14 cellular contexts compared by ENCODE assay signal in the genomic region with DNA sequence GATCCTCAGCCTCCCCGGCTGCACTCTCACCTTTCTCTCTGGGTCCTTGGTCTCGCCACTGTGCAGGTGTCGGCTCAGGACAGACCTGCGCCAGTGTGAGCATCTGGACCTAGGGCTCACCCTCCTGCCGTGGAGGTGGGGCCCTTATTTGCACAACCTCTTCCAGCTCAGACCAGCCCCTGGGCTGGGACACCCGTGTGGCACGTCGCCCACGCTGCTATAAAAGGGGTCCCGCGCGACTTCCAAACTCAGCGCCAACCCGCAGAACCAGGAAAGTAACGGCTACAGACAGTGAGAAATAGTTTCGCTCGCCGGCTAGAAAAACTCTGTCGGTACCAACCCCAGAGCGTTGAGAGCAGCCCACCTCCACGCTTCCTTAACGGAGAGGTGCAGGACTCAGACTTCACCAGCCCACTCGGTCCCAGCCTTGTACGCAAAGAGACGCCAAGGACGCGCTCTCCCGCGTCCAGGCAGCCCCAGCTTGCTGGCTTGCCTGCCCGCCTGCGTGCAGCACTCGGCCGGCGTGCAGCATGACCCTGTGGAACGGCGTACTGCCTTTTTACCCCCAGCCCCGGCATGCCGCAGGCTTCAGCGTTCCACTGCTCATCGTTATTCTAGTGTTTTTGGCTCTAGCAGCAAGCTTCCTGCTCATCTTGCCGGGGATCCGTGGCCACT. TPM values are rescaled to one million over a fixed set of nuclear protein-coding genes. Genes with fewer than 3 reads are reported as not detected.
DNase-seq lines count a peak whose midpoint lies in the region; ATAC-seq and TF ChIP-seq lines count a peak whose summit lies in the region.
"Had no signal": no experiment of that assay in that cellular context is flagged by ENCODE, and none has a peak within 500 bp of the region (broad histone marks: within the 10 kb centered on the region; RNA-seq: fewer than 3 reads in every experiment).

DUOX2 (minus strand) TSS at position 97 of the 675 bp plus-strand sequence. CDS start 761 bp downstream, outside the sequence.
DUOXA2 (plus strand) TSS at position 251 of the 675 bp plus-strand sequence; CDS start at position 531, 280 bp downstream.

- no peaks in the 10 kb centered on the region for H3F3A ChIP-seq in SK-N-SH (replicated peaks; ENCODE audit: insufficient read depth)
- no peaks in the 10 kb centered on the region for H3F3A ChIP-seq in OCI-LY1 (ENCODE audit: insufficient read depth, low read length)

- H3K9me3 ChIP-seq in SK-N-SH (no peaks in the 10 kb centered on the region), OCI-LY1 (ENCODE audit: low read length) (no peaks in the 10 kb centered on the region), esophagus squamous epithelium (no peaks in the 10 kb centered on the region)

- H3K9me2 ChIP-seq in SK-N-SH (no peaks in the 10 kb centered on the region), OCI-LY1 (ENCODE audit: low read depth, low read length) (no peaks in the 10 kb centered on the region)

- H3K36me3 ChIP-seq in SK-N-SH (replicated peaks in 1 of 2; ENCODE audit: control insufficient read depth in 1 of 2, insufficient read depth in 2 of 2, low read length in 1 of 2) (no peaks in the 10 kb centered on the region), OCI-LY1 (ENCODE audit: insufficient read depth, low read length) (no peaks in the 10 kb centered on the region), esophagus squamous epithelium (peaks cover 0 to 14% (median 0%) of the 10 kb centered on the region in 3 donors)

- TF ChIP-seq CTCF in SK-N-SH (IDR thresholded peaks at IDR 0.05): no peak
- no peak for TF ChIP-seq CTCF in OCI-LY1 (IDR thresholded peaks at IDR 0.05; ENCODE audit: low read length)
- TF ChIP-seq CTCF in esophagus squamous epithelium (IDR thresholded peaks at IDR 0.05): no peak

- H3K4me2 ChIP-seq in SK-N-SH (peak within 1 kb of the TSS; percentile 65; the same call in 1 of the 2 replicates), OCI-LY1 (ENCODE audit: low read length) (peak within 1 kb of the TSS; percentile 56)

- TF ChIP-seq POLR2A in esophagus squamous epithelium (IDR thresholded peaks at IDR 0.05): no peak

- POLR2A ChIA-PET in SK-N-SH (lab: Yijun Ruan, JAX): no interaction called here

- H3K4me3 ChIP-seq in SK-N-SH (ENCODE audit: low read depth in 2 of 2, low read length in 1 of 2): peak within 1 kb of the TSS in 1 of 2 experiments; percentile 9; a peak in 1 of 4 replicates
- H3K4me3 ChIP-seq in OCI-LY1 (ENCODE audit: low read depth, low read length, poor library complexity, severe bottlenecking): peak within 1 kb of the TSS; percentile 54
- peak within 1 kb of the TSS; percentile 26 to 51 (median 34) for H3K4me3 ChIP-seq in esophagus squamous epithelium

- no peak for ATAC-seq in SK-N-SH treated with all-trans-retinoic acid at 6 μM for 48 hours
- no peak for ATAC-seq in GM21381 (IDR thresholded peaks at IDR 0.05; ENCODE audit: unreplicated experiment)
- ATAC-seq: right cardiac atrium had no signal

- peaks cover 56% of the 10 kb centered on the region for H3K27me3 ChIP-seq in SK-N-SH (ENCODE audit: insufficient read depth)
- H3K27me3 ChIP-seq in OCI-LY1 (ENCODE audit: insufficient read depth, low read length): 0 out of 2 replicates have a peak, but pooled peaks cover 3% of the 10 kb centered on the region
- peaks cover 19 to 97% (median 28%) of the 10 kb centered on the region in 4 donors for H3K27me3 ChIP-seq in esophagus squamous epithelium

- 20% methylated on average over 18 of the region's 42 CpGs for WGBS in SK-N-SH (ENCODE audit: low lambda C conversion rate)
- WGBS in esophagus squamous epithelium, 2 donors: 2% methylated on average over 13 to 15 of the region's 42 CpGs

- H4K20me1 ChIP-seq in SK-N-SH (ENCODE audit: insufficient read depth) (no peaks in the 10 kb centered on the region), OCI-LY1 (ENCODE audit: insufficient read depth, low read length) (no peaks in the 10 kb centered on the region)

- TF ChIP-seq RAD21 in SK-N-SH (IDR thresholded peaks at IDR 0.05; ENCODE audit: low read length): no peak

- peaks cover 0 to 28% of the 10 kb centered on the region in 2 experiments; a peak in 1 of 4 replicates for H3K4me1 ChIP-seq in SK-N-SH (ENCODE audit: control insufficient read depth in 1 of 2, insufficient read depth in 2 of 2, low read depth in 1 of 2, low read length in 1 of 2)
- H3K4me1 ChIP-seq in OCI-LY1 (ENCODE audit: insufficient read depth, low read length, severe bottlenecking): peaks cover 14% of the 10 kb centered on the region
- peaks cover 17 to 71% (median 40%) of the 10 kb centered on the region in 3 donors for H3K4me1 ChIP-seq in esophagus squamous epithelium

- H3K27ac ChIP-seq in SK-N-SH (ENCODE audit: low read depth in 2 of 2, low read length in 1 of 2): no peak within 1 kb of the TSS
- H3K27ac ChIP-seq in OCI-LY1 (ENCODE audit: low read depth, low read length, poor library complexity, severe bottlenecking): no peak within 1 kb of the TSS
- no peak within 1 kb of the TSS for H3K27ac ChIP-seq in esophagus squamous epithelium

- H2AFZ ChIP-seq in SK-N-SH (ENCODE audit: low read depth) (no peak within 1 kb of the TSS), OCI-LY1 (ENCODE audit: low read length) (no peak within 1 kb of the TSS)

- DNase-seq in SK-N-SH (peak; percentile 66), esophagus squamous epithelium (lab: John Stamatoyannopoulos, UW) (no peak), retina (peak; percentile 54), HUDEP-2 (lab: John Stamatoyannopoulos, UW; ENCODE audit: unreplicated experiment in 76 of 76) (no peak)
- no peak for DNase-seq in stimulated activated CD4-positive, alpha-beta T cell treated with anti-CD3 and anti-CD28 coated beads, Interleukin-4, amount 100 ng/mL, for 24 hours
- DNase-seq: activated CD8-positive, alpha-beta memory T cell treated with anti-CD3 and anti-CD28 coated beads for 24 hours; hypothalamus; RPMI8226; stimulated activated CD8-positive, alpha-beta memory T cell treated with anti-CD3 and anti-CD28 coated beads, Interleukin-4, amount 100 ng/mL, for 48 hours had no signal

- intact Hi-C loops in esophagus squamous epithelium (cut with DNase I): no loop called here

- CTCF ChIA-PET in SK-N-SH (lab: Yijun Ruan, JAX): interaction anchor here (0.6 to 2.3 kb wide), 10 partner anchors 9 to 344 kb away, joined by 3 to 7 read pairs (median 4); no protein-coding TSS in a partner anchor

- H3K9ac ChIP-seq in SK-N-SH: no peak within 1 kb of the TSS
- peak within 1 kb of the TSS; percentile 26; the same call in 1 of the 2 replicates for H3K9ac ChIP-seq in OCI-LY1 (ENCODE audit: low read length)

- TF ChIP-seq EP300 in SK-N-SH (IDR thresholded peaks at IDR 0.05; ENCODE audit: borderline replicate concordance in 1 of 2, low read depth in 1 of 2, low read length in 1 of 2): no peak

- no peaks in the 10 kb centered on the region for H3K79me2 ChIP-seq in SK-N-SH (ENCODE audit: insufficient read depth)
- H3K79me2 ChIP-seq in OCI-LY1 (ENCODE audit: insufficient read depth, low read length): no peaks in the 10 kb centered on the region

TF ChIP-seq in SK-N-SH, 30 proteins besides CTCF, POLR2A, EP300 and RAD21 (continues in another document):
- TF ChIP-seq MEF2A (IDR thresholded peaks at IDR 0.05; ENCODE audit: borderline replicate concordance, low read depth): no peak
- no peak for TF ChIP-seq RCOR1 (IDR thresholded peaks at IDR 0.05; ENCODE audit: low read length)
- no peak for TF ChIP-seq YY1 (IDR thresholded peaks at IDR 0.05; ENCODE audit: low read depth)
- TF ChIP-seq, protein P1, sequence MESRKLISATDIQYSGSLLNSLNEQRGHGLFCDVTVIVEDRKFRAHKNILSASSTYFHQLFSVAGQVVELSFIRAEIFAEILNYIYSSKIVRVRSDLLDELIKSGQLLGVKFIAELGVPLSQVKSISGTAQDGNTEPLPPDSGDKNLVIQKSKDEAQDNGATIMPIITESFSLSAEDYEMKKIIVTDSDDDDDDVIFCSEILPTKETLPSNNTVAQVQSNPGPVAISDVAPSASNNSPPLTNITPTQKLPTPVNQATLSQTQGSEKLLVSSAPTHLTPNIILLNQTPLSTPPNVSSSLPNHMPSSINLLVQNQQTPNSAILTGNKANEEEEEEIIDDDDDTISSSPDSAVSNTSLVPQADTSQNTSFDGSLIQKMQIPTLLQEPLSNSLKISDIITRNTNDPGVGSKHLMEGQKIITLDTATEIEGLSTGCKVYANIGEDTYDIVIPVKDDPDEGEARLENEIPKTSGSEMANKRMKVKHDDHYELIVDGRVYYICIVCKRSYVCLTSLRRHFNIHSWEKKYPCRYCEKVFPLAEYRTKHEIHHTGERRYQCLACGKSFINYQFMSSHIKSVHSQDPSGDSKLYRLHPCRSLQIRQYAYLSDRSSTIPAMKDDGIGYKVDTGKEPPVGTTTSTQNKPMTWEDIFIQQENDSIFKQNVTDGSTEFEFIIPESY (IDR thresholded peaks at IDR 0.05; ENCODE audit: borderline replicate concordance, low read depth): no peak

TF ChIP-seq in SK-N-SH treated with all-trans-retinoic acid at 6 μM for 48 hours, 23 proteins besides CTCF, POLR2A, EP300 and RAD21 (continues in another document):
- TF ChIP-seq ZC3H10 (CRISPR knock-in tag; IDR thresholded peaks at IDR 0.05) (no peak), ISL1 (CRISPR knock-in tag; IDR thresholded peaks at IDR 0.05) (no peak), ZNF565 (CRISPR knock-in tag; conservative IDR thresholded peaks at IDR 0.05; ENCODE audit: low read depth) (no peak), ZNF70 (CRISPR knock-in tag; IDR thresholded peaks at IDR 0.05) (no peak)
- TF ChIP-seq, protein P2, sequence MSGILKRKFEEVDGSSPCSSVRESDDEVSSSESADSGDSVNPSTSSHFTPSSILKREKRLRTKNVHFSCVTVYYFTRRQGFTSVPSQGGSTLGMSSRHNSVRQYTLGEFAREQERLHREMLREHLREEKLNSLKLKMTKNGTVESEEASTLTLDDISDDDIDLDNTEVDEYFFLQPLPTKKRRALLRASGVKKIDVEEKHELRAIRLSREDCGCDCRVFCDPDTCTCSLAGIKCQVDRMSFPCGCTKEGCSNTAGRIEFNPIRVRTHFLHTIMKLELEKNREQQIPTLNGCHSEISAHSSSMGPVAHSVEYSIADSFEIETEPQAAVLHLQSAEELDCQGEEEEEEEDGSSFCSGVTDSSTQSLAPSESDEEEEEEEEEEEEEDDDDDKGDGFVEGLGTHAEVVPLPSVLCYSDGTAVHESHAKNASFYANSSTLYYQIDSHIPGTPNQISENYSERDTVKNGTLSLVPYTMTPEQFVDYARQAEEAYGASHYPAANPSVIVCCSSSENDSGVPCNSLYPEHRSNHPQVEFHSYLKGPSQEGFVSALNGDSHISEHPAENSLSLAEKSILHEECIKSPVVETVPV (CRISPR knock-in tag; IDR thresholded peaks at IDR 0.05): no peak

RNA-seq across cellular contexts. Expression of gene DUOX2, which starts in this region (rescaled TPM):
- polyA plus RNA-seq in SK-N-SH (2012; rRNA removed): 0.02 TPM in 1 of 2 replicates, not detected in the other
- under 0.01 and 0.01 TPM in 2 replicates for polyA plus RNA-seq in SK-N-SH (2012; cell fraction: cytosol; rRNA removed)
- 0.02 TPM in 2 replicates for polyA plus RNA-seq in SK-N-SH (2012; cell fraction: nucleus; rRNA removed)
- 10 to 100 TPM in 3 of 4 donors, 1 to 10 TPM in 1; 5.0 to 50.7 (median 22.6) TPM for total RNA-seq in esophagus squamous epithelium
- polyA plus RNA-seq: BJ had no signal

RNA-seq across cellular contexts. Expression of gene DUOXA2, which starts in this region (rescaled TPM):
- polyA plus RNA-seq in SK-N-SH (2012; rRNA removed): not detected in 2 replicates
- polyA plus RNA-seq in SK-N-SH (2012; cell fraction: cytosol; rRNA removed): not detected in 2 replicates
- not detected in 2 replicates for polyA plus RNA-seq in SK-N-SH (2012; cell fraction: nucleus; rRNA removed)
- 10 to 100 TPM in 2 of 4 donors, 1 to 10 TPM in 1, not detected in 1; 6.3 to 20.6 (median 13.6) TPM for total RNA-seq in esophagus squamous epithelium
- total RNA-seq: right cardiac atrium had no signal
- polyA plus RNA-seq: BJ had no signal

Comparison
In these comparisons a context has a peak if more than half of its experiments do, and no peak if none do; other contexts are left out.
1. Peak in DNase-seq and H3K4me2 ChIP-seq in SK-N-SH; RNA of the genes that start here not detected or under 1 TPM.